ENCODE assay signal across 22 cellular contexts in the genomic region with DNA sequence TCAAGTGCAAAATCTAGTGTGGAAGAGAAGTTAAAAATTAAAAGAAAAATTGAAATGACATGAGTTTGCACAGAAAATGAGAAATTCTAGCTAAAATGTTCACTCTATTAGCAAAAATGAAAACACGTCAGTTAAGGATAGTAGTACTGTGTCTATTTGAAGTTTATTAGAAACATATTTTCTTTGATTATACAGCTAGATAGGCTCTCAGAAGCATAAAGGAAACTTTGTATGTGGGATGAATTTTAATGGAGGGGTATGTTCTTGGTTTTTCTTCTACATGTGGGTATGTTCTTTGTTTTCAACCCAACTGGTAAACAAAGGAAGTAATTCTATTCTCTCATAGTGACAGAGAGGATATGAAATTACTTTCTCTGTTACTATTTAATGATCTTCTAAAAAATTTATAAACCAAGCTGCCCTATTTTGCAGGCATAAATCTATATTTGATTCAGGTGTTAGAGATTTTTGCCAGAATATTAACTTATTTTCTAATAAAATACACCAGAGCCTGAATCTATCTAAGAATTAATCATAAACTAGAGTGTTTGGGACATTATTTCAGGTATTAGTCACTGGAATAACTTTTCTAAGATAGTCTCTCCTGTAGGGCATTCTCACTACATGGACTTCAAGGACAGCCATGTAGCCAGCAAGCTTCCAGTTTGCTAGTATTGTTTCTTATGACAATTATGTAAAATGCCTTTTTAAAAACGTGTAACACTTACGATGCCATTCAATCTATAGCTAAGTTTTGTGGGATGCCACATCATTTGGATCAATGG. TPM values are rescaled to one million over a fixed set of nuclear protein-coding genes. Genes with fewer than 3 reads are reported as not detected.
DNase-seq lines count a peak whose midpoint lies in the region; ATAC-seq and TF ChIP-seq lines count a peak whose summit lies in the region.
"Had no signal": no experiment of that assay in that cellular context is flagged by ENCODE, and none has a peak within 500 bp of the region (broad histone marks: within the 10 kb centered on the region; RNA-seq: fewer than 3 reads in every experiment).

No MANE protein-coding gene starts in this region.

- no peaks in the 10 kb centered on the region for H4K20me1 ChIP-seq in IMR-90 (ENCODE audit: insufficient read depth, low read length)

- H3K79me1 ChIP-seq in IMR-90 (ENCODE audit: low read depth in 1 of 2, low read length in 2 of 2), result peaks cover 14 to 44% of the 10 kb centered on the region in 2 experiments; a peak in 3 of 4 replicates

- no peak overlapping the region for H2BK5ac ChIP-seq in IMR-90 (ENCODE audit: low read depth, low read length, poor library complexity, severe bottlenecking)

- dilution Hi-C loops in IMR-90 (cut with HindIII; ENCODE audit: low sequenced_read_pairs, unreplicated experiment), result no loop called here

- no peak overlapping the region for H3K4me3 Mint-ChIP-seq in brain
- H3K4me3 Mint-ChIP-seq in glutamatergic neuron (ENCODE audit: unreplicated experiment), result no peak overlapping the region
- H3K4me3 Mint-ChIP-seq: activated CD8-positive, alpha-beta T cell treated with anti-CD3 and anti-CD28 coated beads, Interleukin-2, amount 10 ng/mL, durations not matched to agents 7 days and 5 days; CD8-positive, alpha-beta T cell; T-helper 1 cell treated with Interleukin-12 subunit alpha and Interleukin-12 subunit beta and Interleukin-4 antibody, amounts not matched to agents 30 μg/mL and 1 μg/mL, for 36 hours; WTC11 had no signal

- H3K27me3 ChIP-seq in A673 (replicated peaks; ENCODE audit: insufficient read depth, low read depth, low read length, poor library complexity) (no peaks in the 10 kb centered on the region), IMR-90 (ENCODE audit: control insufficient read depth, insufficient read depth, low read length) (no peaks in the 10 kb centered on the region), upper lobe of right lung (no peaks in the 10 kb centered on the region), HAP-1 (ENCODE audit: low read depth) (no peaks in the 10 kb centered on the region)
- H3K27me3 ChIP-seq: ovary, tibial artery had no signal

- no peak overlapping the region for H3K27ac ChIP-seq in A673 (ENCODE audit: low read depth, low read length, poor library complexity, severe bottlenecking)
- no peak overlapping the region for H3K27ac ChIP-seq in IMR-90 (ENCODE audit: insufficient read depth, low read length)
- no peak overlapping the region for H3K27ac ChIP-seq in upper lobe of right lung
- H3K27ac ChIP-seq: ovary, tibial artery had no signal

- no peak overlapping the region for H3K18ac ChIP-seq in IMR-90 (ENCODE audit: low read depth, low read length)

- DNase-seq in A673 (ENCODE audit: low spot score), result no peak
- peak; percentile 40 for DNase-seq in IMR-90
- peak; percentile 44 for DNase-seq in foreskin melanocyte
- DNase-seq in glutamatergic neuron, result no peak
- no peak for DNase-seq in upper lobe of right lung
- no peak for DNase-seq in HAP-1 (ENCODE audit: low spot score in 2 of 2)
- DNase-seq: activated CD8-positive, alpha-beta T cell treated with anti-CD3 and anti-CD28 coated beads, Interleukin-2, amount 10 ng/mL, durations not matched to agents 7 days and 5 days; CD8-positive, alpha-beta T cell; hypothalamus; Karpas-422; left cardiac atrium; mucosa of descending colon; NCI-H146; ovary; small intestine; tibial artery had no signal

- no peak overlapping the region for H2BK15ac ChIP-seq in IMR-90 (ENCODE audit: low read depth, low read length)

- BruUV-seq in A673 (replicated peaks; lab: Mats Ljungman, UMichigan) (TSS peak; percentile 9), IMR-90 (replicated peaks; lab: Mats Ljungman, UMichigan) (no TSS peak)

- POLR2A ChIA-PET in A673 (lab: Charles Lee; ENCODE audit: low non-redundant PET), result no interaction called here
- POLR2A ChIA-PET in IMR-90 (lab: Charles Lee; ENCODE audit: unreplicated experiment), result no interaction called here

- H3K27me3 Mint-ChIP-seq in brain (peaks cover 1% of the 10 kb centered on the region), glutamatergic neuron (ENCODE audit: unreplicated experiment) (peaks cover 2% of the 10 kb centered on the region)

- H2AFZ ChIP-seq in IMR-90 (replicated peaks; ENCODE audit: low read length, poor library complexity), result no peak overlapping the region

- H3K23ac ChIP-seq in IMR-90 (ENCODE audit: low read depth, low read length), result no peak overlapping the region

- H3K56ac ChIP-seq in IMR-90 (ENCODE audit: extremely low read depth, insufficient read depth, low read length), result no peak overlapping the region

- H3K4me1 Mint-ChIP-seq in brain (peaks cover 55% of the 10 kb centered on the region), glutamatergic neuron (ENCODE audit: low read depth, unreplicated experiment) (no peaks in the 10 kb centered on the region)

- CTCF ChIA-PET in A673 (lab: Charles Lee) (no interaction called here), IMR-90 (lab: Yijun Ruan, JAX) (no interaction called here)

- no peak overlapping the region for H2AK5ac ChIP-seq in IMR-90 (ENCODE audit: low read depth, low read length)

- intact Hi-C loops in A673 (cut with micrococcal nuclease; ENCODE audit: unreplicated experiment), result loop anchor here (10.0 kb wide), 1 partner anchor 198 kb away; a partner anchor contains a TSS
- intact Hi-C loops in IMR-90 (cut with micrococcal nuclease), result no loop called here
- intact Hi-C loops in upper lobe of right lung (cut with DNase I), result loop anchor here (10.0 kb wide), 1 partner anchor 68 kb away; no protein-coding TSS in a partner anchor

- no peak overlapping the region for H3K9ac ChIP-seq in IMR-90 (ENCODE audit: low read depth, low read length)

- H3K36me3 ChIP-seq in A673 (ENCODE audit: insufficient read depth, low read length, poor library complexity, severe bottlenecking) (no peaks in the 10 kb centered on the region), IMR-90 (ENCODE audit: control insufficient read depth, insufficient read depth, low read length) (no peaks in the 10 kb centered on the region), upper lobe of right lung (no peaks in the 10 kb centered on the region), HAP-1 (replicated peaks) (no peaks in the 10 kb centered on the region)
- H3K36me3 ChIP-seq: ovary, tibial artery had no signal

- no peak for TF ChIP-seq RAD21 in IMR-90 (IDR thresholded peaks at IDR 0.05; ENCODE audit: low read length)

- H2AK9ac ChIP-seq in IMR-90 (replicated peaks; ENCODE audit: low read depth, low read length, poor library complexity), result no peak overlapping the region

- H3K9me3 ChIP-seq in A673 (ENCODE audit: low read depth, low read length, poor library complexity, severe bottlenecking) (no peaks in the 10 kb centered on the region), IMR-90 (ENCODE audit: control insufficient read depth, insufficient read depth, low read length) (no peaks in the 10 kb centered on the region), upper lobe of right lung (no peaks in the 10 kb centered on the region), HAP-1 (no peaks in the 10 kb centered on the region)
- H3K9me3 ChIP-seq: mucosa of descending colon, ovary, tibial artery had no signal

- no peak overlapping the region for H3K4ac ChIP-seq in IMR-90 (ENCODE audit: low read depth, low read length)

- H4K8ac ChIP-seq in IMR-90 (ENCODE audit: low read depth in 2 of 2, low read length in 2 of 2), result no peak overlapping the region

- peak overlapping the region in 3 of 5 experiments; percentile 27 to 55 (median 40) for H3K27ac Mint-ChIP-seq in brain
- no peak overlapping the region for H3K27ac Mint-ChIP-seq in glutamatergic neuron (ENCODE audit: unreplicated experiment)
- H3K27ac Mint-ChIP-seq: activated CD8-positive, alpha-beta T cell treated with anti-CD3 and anti-CD28 coated beads, Interleukin-2, amount 10 ng/mL, durations not matched to agents 7 days and 5 days; CD8-positive, alpha-beta T cell; T-helper 1 cell treated with Interleukin-12 subunit alpha and Interleukin-12 subunit beta and Interleukin-4 antibody, amounts not matched to agents 30 μg/mL and 1 μg/mL, for 36 hours; WTC11 had no signal

- H3K4me1 ChIP-seq in A673 (ENCODE audit: insufficient read depth, low read length, poor library complexity, severe bottlenecking), result peaks cover 10% of the 10 kb centered on the region
- H3K4me1 ChIP-seq in IMR-90 (ENCODE audit: control insufficient read depth, insufficient read depth, low read length), result peaks cover 4% of the 10 kb centered on the region; the same call in 1 of the 2 replicates
- H3K4me1 ChIP-seq in upper lobe of right lung, result no peaks in the 10 kb centered on the region
- peaks cover 13% of the 10 kb centered on the region for H3K4me1 ChIP-seq in HAP-1

- ATAC-seq in IMR-90 (ENCODE audit: low read depth), result no peak
- no peak for ATAC-seq in GM18870 (IDR thresholded peaks at IDR 0.05; ENCODE audit: unreplicated experiment)
- no peak for ATAC-seq in upper lobe of right lung
- ATAC-seq: activated CD8-positive, alpha-beta T cell treated with anti-CD3 and anti-CD28 coated beads, Interleukin-2, amount 10 ng/mL, durations not matched to agents 7 days and 5 days; CD8-positive, alpha-beta T cell; left cardiac atrium; mucosa of descending colon; Right ventricle myocardium inferior; WTC11 had no signal

- no peak overlapping the region for H3K4me3 ChIP-seq in A673 (ENCODE audit: low read depth, low read length, poor library complexity, severe bottlenecking)
- no peak overlapping the region for H3K4me3 ChIP-seq in IMR-90 (ENCODE audit: insufficient read depth, low read depth, low read length)
- H3K4me3 ChIP-seq in upper lobe of right lung, result no peak overlapping the region
- H3K4me3 ChIP-seq in HAP-1, result no peak overlapping the region
- H3K4me3 ChIP-seq: mucosa of descending colon, ovary, tibial artery had no signal

- in situ Hi-C loops in IMR-90 (cut with MboI; ENCODE audit: low sequenced_read_pairs), result loop anchor here (5.0 to 10.0 kb wide), 2 partner anchors 60 to 198 kb away; a partner anchor contains a TSS
- in situ Hi-C loops in HAP-1 (cut with MboI; ENCODE audit: low sequenced_read_pairs), result loop anchor here (5.0 kb wide), 1 partner anchor 60 kb away; no protein-coding TSS in a partner anchor

- H3K14ac ChIP-seq in IMR-90 (replicated peaks; ENCODE audit: low read depth, low read length), result 0 out of 2 replicates have a peak overlapping the region, but pooled peaks have one; percentile 43

- no peak for TF ChIP-seq POLR2A in IMR-90 (IDR thresholded peaks at IDR 0.05; ENCODE audit: low read depth, low read length)

- H3K9me3 Mint-ChIP-seq in brain, result no peaks in the 10 kb centered on the region
- H3K9me3 Mint-ChIP-seq in glutamatergic neuron (ENCODE audit: unreplicated experiment), result no peaks in the 10 kb centered on the region
- H3K9me3 Mint-ChIP-seq: CD8-positive, alpha-beta T cell; T-helper 1 cell treated with Interleukin-12 subunit alpha and Interleukin-12 subunit beta and Interleukin-4 antibody, amounts not matched to agents 30 μg/mL and 1 μg/mL, for 36 hours; WTC11 had no signal

- peak overlapping the region; percentile 40; the same call in 1 of the 2 replicates for H3K4me2 ChIP-seq in IMR-90 (ENCODE audit: low read depth, low read length)

- H3K36me3 Mint-ChIP-seq in brain (no peaks in the 10 kb centered on the region), glutamatergic neuron (ENCODE audit: unreplicated experiment) (no peaks in the 10 kb centered on the region)
- H3K36me3 Mint-ChIP-seq: CD8-positive, alpha-beta T cell; WTC11 had no signal

- no peak overlapping the region for H2BK120ac ChIP-seq in IMR-90 (ENCODE audit: low read depth, low read length)

- H3K9me1 ChIP-seq in IMR-90 (ENCODE audit: insufficient read depth, low read length), result peaks cover 5% of the 10 kb centered on the region

- TF ChIP-seq CTCF in A673 (conservative IDR thresholded peaks at IDR 0.05; ENCODE audit: low read depth, low read length) (no peak), IMR-90 (conservative IDR thresholded peaks at IDR 0.05; ENCODE audit: low read depth, low read length) (no peak), brain (conservative IDR thresholded peaks at IDR 0.05) (no peak), glutamatergic neuron (IDR thresholded peaks at IDR 0.05; ENCODE audit: partially characterized antibody, unreplicated experiment) (no peak), upper lobe of right lung (IDR thresholded peaks at IDR 0.05) (no peak)

- WGBS in IMR-90 (ENCODE audit: extremely low coverage in 2 of 2, insufficient read length in 1 of 2), 2 experiments, result no CpG with 5 or more reads among the region's 3 CpGs

- no peak overlapping the region for H4K91ac ChIP-seq in IMR-90 (ENCODE audit: insufficient read depth, low read depth, low read length)

- no peak overlapping the region for H2BK20ac ChIP-seq in IMR-90 (ENCODE audit: low read depth, low read length)

- H4K5ac ChIP-seq in IMR-90 (ENCODE audit: low read depth, low read length), result no peak overlapping the region

RNA-seq across cellular contexts. Expression of a gene that starts 15.8 kb away (rescaled TPM):
- total RNA-seq in A673 (2021) (34.7 and 37.6 TPM in 2 replicates), IMR-90 (2012; rRNA removed) (16.7 and 23.1 TPM in 2 replicates), glutamatergic neuron (ENCODE audit: unreplicated experiment) (14.4 TPM), upper lobe of right lung (17.2 TPM)
- polyA plus RNA-seq in IMR-90 (2012; rRNA removed) (7.1 and 9.3 TPM in 2 replicates), brain (ENCODE audit: insufficient read depth, low read depth, low replicate concordance) (19.0 TPM)
- polyA plus RNA-seq in IMR-90 (2012; cell fraction: cytosol; rRNA removed), result 2.5 and 2.8 TPM in 2 replicates
- 1.5 and 3.4 TPM in 2 replicates for polyA plus RNA-seq in IMR-90 (2012; cell fraction: nucleus; rRNA removed; ENCODE audit: low replicate concordance)

RNA-seq across cellular contexts. Expression of a gene that starts 35.7 kb away (rescaled TPM):
- total RNA-seq in A673 (2021), result 0.54 TPM in 1 of 2 replicates, not detected in the other
- total RNA-seq in IMR-90 (2012; rRNA removed), result 0.18 and 0.28 TPM in 2 replicates
- polyA plus RNA-seq in IMR-90 (2012; rRNA removed), result 0.07 and 0.55 TPM in 2 replicates
- polyA plus RNA-seq in IMR-90 (2012; cell fraction: cytosol; rRNA removed), result 0.08 TPM in 1 of 2 replicates, not detected in the other
- 0.17 and 1.3 TPM in 2 replicates for polyA plus RNA-seq in IMR-90 (2012; cell fraction: nucleus; rRNA removed; ENCODE audit: low replicate concordance)
- polyA plus RNA-seq in brain (ENCODE audit: insufficient read depth, low read depth, low replicate concordance), result not detected
- not detected for total RNA-seq in glutamatergic neuron (ENCODE audit: unreplicated experiment)
- 0.67 TPM for total RNA-seq in upper lobe of right lung
- total RNA-seq: activated CD8-positive, alpha-beta T cell treated with anti-CD3 and anti-CD28 coated beads, Interleukin-2, amount 10 ng/mL, durations not matched to agents 7 days and 5 days; CD8-positive, alpha-beta T cell; Daoy; left cardiac atrium; ovary; Right ventricle myocardium inferior; WTC11 had no signal

Comparison
In these comparisons a context has a peak if more than half of its experiments do, and no peak if none do; other contexts are left out.
1. DNase-seq: peak in IMR-90 (single experiment) and foreskin melanocyte (single experiment); none in A673 (single experiment), glutamatergic neuron (single experiment), upper lobe of right lung (single experiment) and HAP-1 (0 of 2).